Comparison of ENCODE assay signal across 8 cellular contexts in the genomic region with DNA sequence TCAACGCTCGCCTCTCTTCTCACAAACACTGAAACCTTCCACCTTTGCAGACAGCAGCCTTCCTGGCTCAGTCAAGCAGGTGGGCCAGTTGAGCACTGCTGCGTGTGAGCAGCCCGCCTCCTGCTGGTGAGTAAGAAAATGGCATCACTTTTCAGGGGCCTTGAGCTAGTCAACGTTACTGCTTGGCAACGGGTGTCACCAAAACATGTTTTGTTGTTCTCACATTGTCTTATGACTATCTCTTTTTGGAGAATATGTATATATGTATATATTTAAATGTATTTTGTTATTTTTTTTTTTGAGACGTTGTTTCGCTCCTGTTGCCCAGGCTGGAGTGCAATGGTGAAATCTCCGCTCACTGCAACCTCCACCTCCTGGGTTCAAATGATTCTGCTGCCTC.
DNase-seq lines count a peak whose midpoint lies in the region; ATAC-seq and TF ChIP-seq lines count a peak whose summit lies in the region.

No MANE protein-coding gene starts in this region.

- TF ChIP-seq EP300 in Ishikawa (IDR thresholded peaks at IDR 0.05; ENCODE audit: borderline replicate concordance) = no peak

- peak; percentile 81 for DNase-seq in ELF-1 (ENCODE audit: low read depth, low spot score)
- peak; percentile 76 for DNase-seq in RPMI8226
- DNase-seq in activated T-helper 9 cell treated with anti-CD3 and anti-CD28 coated beads, Interleukin-2, amount 50 U/mL, for 16 hours (ENCODE audit: low read depth) = peak; percentile 53
- peak; percentile 41 for DNase-seq in foreskin melanocyte
- peak; percentile 56 to 96 (median 72) for DNase-seq in posterior cingulate gyrus
- no peak for DNase-seq in vagina (ENCODE audit: extremely low spot score in 2 of 2)

- H3K4me1 ChIP-seq in vagina = peaks cover 9% of the 10 kb centered on the region

- no peak overlapping the region for H3K4me3 ChIP-seq in vagina

- intact Hi-C loops in posterior cingulate gyrus (cut with DNase I) = loop anchor here (5.0 kb wide), 4 partner anchors 99 to 849 kb away; partner anchors contain the start of gene AGPAT4
- intact Hi-C loops in vagina (cut with DNase I) = loop anchor here (5.0 kb wide), 1 partner anchor 439 kb away; no protein-coding TSS in a partner anchor

- TF ChIP-seq RAD21 in Ishikawa (IDR thresholded peaks at IDR 0.05; ENCODE audit: low read depth) = peak; percentile 96

- H3K27me3 ChIP-seq in vagina = no peaks in the 10 kb centered on the region

- TF ChIP-seq CTCF in vagina (IDR thresholded peaks at IDR 0.05) = peak; percentile 61 to 93 (median 84)

- peak; percentile 84 for ATAC-seq in GM21576 (IDR thresholded peaks at IDR 0.05; ENCODE audit: unreplicated experiment)

- H3K36me3 ChIP-seq in vagina = no peaks in the 10 kb centered on the region

- H3K27ac ChIP-seq in vagina = no peak overlapping the region

- no peaks in the 10 kb centered on the region for H3K9me3 ChIP-seq in vagina

- TF ChIP-seq POLR2A in vagina (IDR thresholded peaks at IDR 0.05) = no peak

TF ChIP-seq in Ishikawa, 13 proteins besides CTCF, POLR2A, EP300 and RAD21:
- TF ChIP-seq EGR1 (IDR thresholded peaks at IDR 0.05) (no peak), TEAD4 (IDR thresholded peaks at IDR 0.05) (no peak), CREB1 (IDR thresholded peaks at IDR 0.05; ENCODE audit: low read depth) (no peak), FOXM1 (IDR thresholded peaks at IDR 0.05; ENCODE audit: borderline replicate concordance, low read depth) (no peak), REST (IDR thresholded peaks at IDR 0.05; ENCODE audit: low read depth) (no peak), TAF1 (IDR thresholded peaks at IDR 0.05; ENCODE audit: low read depth) (no peak), ZBTB7A (IDR thresholded peaks at IDR 0.05; ENCODE audit: low read depth) (no peak), USF1 (IDR thresholded peaks at IDR 0.05) (no peak), MAX (IDR thresholded peaks at IDR 0.05) (no peak; the same call in 1 of the 2 replicates), NFIC (IDR thresholded peaks at IDR 0.05) (no peak), YY1 (IDR thresholded peaks at IDR 0.05; ENCODE audit: low read depth) (no peak), TCF12 (IDR thresholded peaks at IDR 0.05; ENCODE audit: low read depth) (no peak), CEBPB (IDR thresholded peaks at IDR 0.05) (no peak)

Comparison
In these comparisons a context has a peak if more than half of its experiments do, and no peak if none do; other contexts are left out.
1. DNase-seq: peak in ELF-1 (single experiment), RPMI8226 (single experiment), activated T-helper 9 cell treated with anti-CD3 and anti-CD28 coated beads, Interleukin-2, amount 50 U/mL, for 16 hours (single experiment), foreskin melanocyte (single experiment) and posterior cingulate gyrus (10 of 10); none in vagina (0 of 2).